ENCODE assay signal across 12 cellular contexts in the genomic region with DNA sequence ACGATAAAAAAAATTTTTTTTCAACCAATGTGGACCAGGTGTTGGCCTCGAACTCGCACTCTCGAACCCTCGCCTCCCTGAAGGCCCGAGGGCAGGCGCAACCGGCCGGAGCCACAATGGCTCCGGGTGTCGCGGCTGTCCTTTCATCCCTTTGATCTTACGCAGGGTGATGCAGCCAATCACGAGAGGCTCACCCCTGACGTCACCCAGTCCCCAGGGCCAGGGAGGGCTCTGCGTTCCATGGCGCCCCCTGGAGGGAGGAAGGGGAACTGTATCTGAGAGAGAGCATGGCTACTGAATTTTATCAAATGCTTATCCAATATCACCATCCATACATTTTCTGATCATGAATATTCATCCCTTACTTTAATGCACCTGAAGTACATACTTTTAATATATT. TPM values are rescaled to one million over a fixed set of nuclear protein-coding genes. Genes with fewer than 3 reads are reported as not detected.
A peak's percentile ranks its signal among the peaks of the same experiment; 100 is the strongest.
DNase-seq lines count a peak whose midpoint lies in the region; ATAC-seq and TF ChIP-seq lines count a peak whose summit lies in the region.
"Had no signal": no experiment of that assay in that cellular context is flagged by ENCODE, and none has a peak within 500 bp of the region (broad histone marks: within the 10 kb centered on the region; RNA-seq: fewer than 3 reads in every experiment).

No MANE protein-coding gene starts in this region.

- H3K4me1 ChIP-seq in MM.1S (ENCODE audit: low read length) (no peaks in the 10 kb centered on the region), endodermal cell (ENCODE audit: control insufficient read depth, insufficient read depth, low read length) (no peaks in the 10 kb centered on the region), testis (no peaks in the 10 kb centered on the region)
- H3K4me1 ChIP-seq: vagina had no signal

- no peaks in the 10 kb centered on the region for H3K9me3 Mint-ChIP-seq in endodermal cell

- H3K4me1 Mint-ChIP-seq in endodermal cell, result no peaks in the 10 kb centered on the region

- H3K27me3 Mint-ChIP-seq in endodermal cell (ENCODE audit: insufficient read depth), result no peaks in the 10 kb centered on the region

- no peak overlapping the region for H3K27ac Mint-ChIP-seq in endodermal cell

- no peak for ATAC-seq in HG03439 (IDR thresholded peaks at IDR 0.05; ENCODE audit: unreplicated experiment)

- H3K36me3 Mint-ChIP-seq in endodermal cell (ENCODE audit: low read depth), result no peaks in the 10 kb centered on the region

- H3K27me3 ChIP-seq in MM.1S (replicated peaks; ENCODE audit: insufficient read depth, low read length) (no peaks in the 10 kb centered on the region), endodermal cell (ENCODE audit: control insufficient read depth, insufficient read depth, low read length, poor library complexity, severe bottlenecking) (no peaks in the 10 kb centered on the region), testis (no peaks in the 10 kb centered on the region)
- H3K27me3 ChIP-seq: ovary, vagina had no signal

- DNase-seq in stimulated activated CD4-positive, alpha-beta T cell treated with anti-CD3 and anti-CD28 coated beads, Interleukin-15, amount 100 ng/mL, for 24 hours, result peak; percentile 18
- DNase-seq in stimulated activated CD4-positive, alpha-beta T cell treated with anti-CD3 and anti-CD28 coated beads, Interleukin-12 subunit alpha, Interleukin-12 subunit beta, amount 100 ng/mL, for 4 hours, result no peak
- DNase-seq in MM.1S (no peak), endodermal cell (peak; percentile 68), testis (peak; percentile 76), amniotic stem cell (lab: John Stamatoyannopoulos, UW) (no peak), NCI-H2171 (lab: John Stamatoyannopoulos, UW) (no peak)
- DNase-seq: activated gamma-delta T cell, NCI-H345, ovary had no signal

- H2AFZ ChIP-seq in MM.1S (ENCODE audit: low read length), result no peak overlapping the region

- TF ChIP-seq CTCF in MM.1S (IDR thresholded peaks at IDR 0.05; ENCODE audit: low read length) (peak; percentile 42), endodermal cell (conservative IDR thresholded peaks at IDR 0.05) (peak; percentile 72), testis (IDR thresholded peaks at IDR 0.05) (peak in 2 of 3 experiments; percentile 60 to 72)

- H3K9ac ChIP-seq in MM.1S (ENCODE audit: low read length) (no peak overlapping the region), endodermal cell (ENCODE audit: extremely low read depth, low read length, poor library complexity, severe bottlenecking) (no peak overlapping the region)

- H3K9me3 ChIP-seq in MM.1S (replicated peaks; ENCODE audit: insufficient read depth, low read length) (no peaks in the 10 kb centered on the region), endodermal cell (ENCODE audit: control insufficient read depth, low read length) (no peaks in the 10 kb centered on the region), testis (no peaks in the 10 kb centered on the region)
- H3K9me3 ChIP-seq: ovary, vagina had no signal

- no peaks in the 10 kb centered on the region for H3K36me3 ChIP-seq in MM.1S (replicated peaks; ENCODE audit: insufficient read depth, low read length)
- no peaks in the 10 kb centered on the region for H3K36me3 ChIP-seq in endodermal cell (ENCODE audit: control insufficient read depth, insufficient read depth, low read length)
- no peaks in the 10 kb centered on the region for H3K36me3 ChIP-seq in testis (ENCODE audit: low read depth, missing control alignments)
- H3K36me3 ChIP-seq: ovary, vagina had no signal

- H3F3A ChIP-seq in MM.1S (ENCODE audit: insufficient read depth, low read length), result no peaks in the 10 kb centered on the region

- H3K4me3 ChIP-seq in MM.1S (ENCODE audit: low read length) (no peak overlapping the region), endodermal cell (ENCODE audit: low read length) (no peak overlapping the region), testis (no peak overlapping the region)
- H3K4me3 ChIP-seq: ovary, vagina had no signal

- TF ChIP-seq POLR2A in testis (IDR thresholded peaks at IDR 0.05), result no peak

- H3K4me2 ChIP-seq in MM.1S (ENCODE audit: low read depth, low read length), result no peak overlapping the region

- intact Hi-C loops in testis (cut with DNase I; ENCODE audit: low total_unique reads), result no loop called here

- H3K9me2 ChIP-seq in MM.1S (replicated peaks; ENCODE audit: insufficient read depth, low read length), result no peaks in the 10 kb centered on the region

- no peak overlapping the region for H3K27ac ChIP-seq in MM.1S (ENCODE audit: low read length)
- no peak overlapping the region for H3K27ac ChIP-seq in endodermal cell (ENCODE audit: low read depth, low read length)
- no peak overlapping the region for H3K27ac ChIP-seq in testis
- H3K27ac ChIP-seq: ovary, vagina had no signal

- no peaks in the 10 kb centered on the region for H4K20me1 ChIP-seq in MM.1S (ENCODE audit: insufficient read depth, low read length)

- H3K79me2 ChIP-seq in MM.1S (ENCODE audit: low read length), result no peaks in the 10 kb centered on the region

- H3K4me3 Mint-ChIP-seq in endodermal cell, result no peak overlapping the region

- 90 to 100% methylated on average over 6 to 17 of the region's 17 CpGs for WGBS in endodermal cell (ENCODE audit: insufficient coverage in 1 of 2, insufficient read length in 1 of 2), 2 experiments
- 55 to 68% methylated on average over 17 of the region's 17 CpGs for WGBS in testis, 2 donors

RNA-seq across cellular contexts. Expression of a gene that starts 15.4 kb away (rescaled TPM):
- total RNA-seq in endodermal cell, result not detected
- polyA plus RNA-seq in endodermal cell (2013, experiment 1 of 2), result 0.32 TPM
- 0.62 TPM for polyA plus RNA-seq in endodermal cell (2013, experiment 2 of 2)
- total RNA-seq in testis, result 1 to 10 TPM; 2.2 to 2.3 TPM
- polyA plus RNA-seq in testis (ENCODE audit: insufficient read depth, low read depth, low replicate concordance), result 8.2 TPM

Comparison
In these comparisons a context has a peak if more than half of its experiments do, and no peak if none do; other contexts are left out.
1. DNase-seq: peak in stimulated activated CD4-positive, alpha-beta T cell treated with anti-CD3 and anti-CD28 coated beads, Interleukin-15, amount 100 ng/mL, for 24 hours (single experiment), endodermal cell (single experiment) and testis (single experiment); none in stimulated activated CD4-positive, alpha-beta T cell treated with anti-CD3 and anti-CD28 coated beads, Interleukin-12 subunit alpha, Interleukin-12 subunit beta, amount 100 ng/mL, for 4 hours (single experiment), MM.1S (single experiment), amniotic stem cell (single experiment) and NCI-H2171 (single experiment).
2. Peak in every context shown above with its lines, with median percentiles within 50 percentile points of each other: CTCF ChIP-seq.